ENCODE assay signal across 10 cellular contexts in the genomic region with DNA sequence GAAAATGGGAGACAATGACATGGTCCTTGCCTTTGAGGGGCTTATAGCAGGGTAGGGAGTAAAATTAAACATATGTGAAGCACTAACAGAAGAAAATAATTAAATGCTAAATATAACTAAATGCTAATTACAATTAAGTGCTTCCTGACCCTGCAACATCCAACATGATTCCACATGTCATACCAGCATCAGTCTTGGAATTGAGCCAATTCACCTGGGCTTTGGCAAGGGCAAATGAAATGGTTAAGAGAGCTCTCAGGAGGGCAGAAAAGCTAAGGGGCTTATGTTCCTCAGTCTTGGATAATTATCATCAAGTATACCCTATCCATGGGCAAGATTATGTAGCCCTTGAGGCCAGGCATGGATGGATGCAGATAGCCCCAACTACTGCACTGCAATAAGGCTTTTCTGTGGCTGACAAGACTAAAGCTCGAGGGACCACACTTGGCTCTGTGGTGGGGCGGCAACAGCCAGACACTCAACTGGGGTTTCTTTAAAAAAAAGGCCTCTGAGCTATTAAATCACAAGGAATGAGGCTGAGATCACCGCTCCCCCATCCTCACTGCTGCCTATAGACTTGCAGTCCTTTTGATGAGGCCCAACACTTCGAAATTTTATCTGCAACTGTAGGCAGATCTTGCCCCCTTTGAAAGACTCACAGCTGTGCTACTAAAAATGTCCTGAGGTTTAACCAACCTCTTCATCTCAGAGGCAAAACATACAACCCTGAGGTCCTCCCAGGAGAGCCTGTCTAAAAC. TPM values are rescaled to one million over a fixed set of nuclear protein-coding genes. Genes with fewer than 3 reads are reported as not detected.
DNase-seq lines count a peak whose midpoint lies in the region; ATAC-seq and TF ChIP-seq lines count a peak whose summit lies in the region.
"Had no signal": no experiment of that assay in that cellular context is flagged by ENCODE, and none has a peak within 500 bp of the region (broad histone marks: within the 10 kb centered on the region; RNA-seq: fewer than 3 reads in every experiment).

No MANE protein-coding gene starts in this region.

- H3K79me2 ChIP-seq in Karpas-422 (ENCODE audit: low read length) = no peaks in the 10 kb centered on the region

- H3K4me2 ChIP-seq in Karpas-422 (ENCODE audit: low read depth, low read length, poor library complexity, severe bottlenecking) = peak overlapping the region; percentile 76

- H3K27ac Mint-ChIP-seq in MCF 10A (ENCODE audit: low read depth, unreplicated experiment) = no peak overlapping the region

- peaks cover 48% of the 10 kb centered on the region for H3K4me1 ChIP-seq in A673 (ENCODE audit: insufficient read depth, low read length, poor library complexity, severe bottlenecking)
- peaks cover 60% of the 10 kb centered on the region for H3K4me1 ChIP-seq in Karpas-422 (ENCODE audit: low read length)
- peaks cover 10 to 37% of the 10 kb centered on the region in 2 donors for H3K4me1 ChIP-seq in lung (ENCODE audit: control insufficient read depth in 2 of 2, insufficient read depth in 2 of 2, low read length in 2 of 2)

- H3K9me3 Mint-ChIP-seq in MCF 10A (ENCODE audit: unreplicated experiment) = no peaks in the 10 kb centered on the region
- H3K9me3 Mint-ChIP-seq: endodermal cell had no signal

- H3K4me3 ChIP-seq in A673 (ENCODE audit: low read depth, low read length, poor library complexity, severe bottlenecking) (peak overlapping the region; percentile 51), Karpas-422 (ENCODE audit: low read length) (peak overlapping the region; percentile 52), lung (no peak overlapping the region)

- intact Hi-C loops in A673 (cut with micrococcal nuclease; ENCODE audit: unreplicated experiment) (no loop called here), MCF 10A (cut with micrococcal nuclease) (no loop called here)

- H3K4me3 Mint-ChIP-seq in MCF 10A (ENCODE audit: unreplicated experiment) = no peak overlapping the region
- H3K4me3 Mint-ChIP-seq: endodermal cell had no signal

- POLR2A ChIA-PET in A673 (lab: Charles Lee; ENCODE audit: low non-redundant PET) = no interaction called here
- POLR2A ChIA-PET in MCF 10A (lab: Yijun Ruan, JAX) = interaction anchor here (0.6 to 10.0 kb wide), 11 partner anchors 7 to 139 kb away, joined by 3 to 282 read pairs (median 9); partner anchors contain the start of genes ANAPC15, LRRC51 and NUMA1

- BruUV-seq in A673 (replicated peaks; lab: Mats Ljungman, UMichigan) (no TSS peak), MCF 10A (replicated peaks; lab: Mats Ljungman, UMichigan) (no TSS peak)

- no peak overlapping the region for H3K9ac ChIP-seq in Karpas-422 (ENCODE audit: low read length)

- ATAC-seq in lung (ENCODE audit: insufficient read depth, low FRiP score) (no peak), GM19463 (IDR thresholded peaks at IDR 0.05; ENCODE audit: unreplicated experiment) (no peak)

- CTCF ChIA-PET in A673 (lab: Charles Lee) (interaction anchor here (0.6 to 1.0 kb wide), 3 partner anchors 12 to 176 kb away, joined by 3 to 4 read pairs (median 3); no protein-coding TSS in a partner anchor), MCF 10A (lab: Yijun Ruan, JAX) (interaction anchor here (0.6 to 4.6 kb wide), 9 partner anchors 11 to 411 kb away, joined by 3 to 81 read pairs (median 4); no protein-coding TSS in a partner anchor)

- peaks cover 73% of the 10 kb centered on the region for H4K20me1 ChIP-seq in Karpas-422 (ENCODE audit: insufficient read depth, low read depth, low read length)

- peaks cover 49% of the 10 kb centered on the region for H3K36me3 Mint-ChIP-seq in MCF 10A (ENCODE audit: insufficient read depth, unreplicated experiment)

- no peak for DNase-seq in A673 (ENCODE audit: low spot score)
- DNase-seq in Karpas-422 = peak; percentile 93
- peak; percentile 47 for DNase-seq in MCF 10A (ENCODE audit: unreplicated experiment)
- DNase-seq in lung (ENCODE audit: low spot score) = no peak
- no peak for DNase-seq in islet precursor cell
- DNase-seq in OCI-M2 (lab: John Stamatoyannopoulos, UW; ENCODE audit: unreplicated experiment) = no peak
- no peak for DNase-seq in GM10266 (ENCODE audit: extremely low spot score)
- DNase-seq: endodermal cell, SHP77 treated with DMSO at 0.1 percent for 48 hours had no signal

- H3K27ac ChIP-seq in A673 (ENCODE audit: low read depth, low read length, poor library complexity, severe bottlenecking) (peak overlapping the region; percentile 90), Karpas-422 (ENCODE audit: low read length) (peak overlapping the region; percentile 55), lung (ENCODE audit: low read depth in 1 of 2, low read length in 1 of 2) (peak overlapping the region; percentile 91 to 100)

- H3K9me2 ChIP-seq in Karpas-422 (replicated peaks; ENCODE audit: insufficient read depth, low read length) = no peaks in the 10 kb centered on the region

- H3K27me3 ChIP-seq in A673 (replicated peaks; ENCODE audit: insufficient read depth, low read depth, low read length, poor library complexity) = no peaks in the 10 kb centered on the region
- 0 out of 2 replicates have a peak, but pooled peaks cover 2% of the 10 kb centered on the region for H3K27me3 ChIP-seq in Karpas-422 (ENCODE audit: low read length)
- H3K27me3 ChIP-seq in lung (ENCODE audit: control insufficient read depth, insufficient read depth) = no peaks in the 10 kb centered on the region

- H3K9me3 ChIP-seq in A673 (ENCODE audit: low read depth, low read length, poor library complexity, severe bottlenecking) (no peaks in the 10 kb centered on the region), Karpas-422 (ENCODE audit: low read length) (no peaks in the 10 kb centered on the region), lung (ENCODE audit: control insufficient read depth in 2 of 2, insufficient read depth in 1 of 2, low read length in 1 of 2) (no peaks in the 10 kb centered on the region)

- H3K36me3 ChIP-seq in A673 (ENCODE audit: insufficient read depth, low read length, poor library complexity, severe bottlenecking) (peaks cover 30% of the 10 kb centered on the region), Karpas-422 (ENCODE audit: insufficient read depth, low read length) (no peaks in the 10 kb centered on the region), lung (ENCODE audit: control insufficient read depth in 2 of 2, insufficient read depth in 2 of 2, low read length in 2 of 2) (peaks cover 10 to 15% of the 10 kb centered on the region in 2 donors)

- H3K27me3 Mint-ChIP-seq in MCF 10A (ENCODE audit: insufficient read depth, unreplicated experiment) = no peaks in the 10 kb centered on the region

- 53 to 71% methylated on average over 4 of the region's 4 CpGs for WGBS in lung, 2 donors

- TF ChIP-seq CTCF in A673 (conservative IDR thresholded peaks at IDR 0.05; ENCODE audit: low read depth, low read length) (no peak), MCF 10A (IDR thresholded peaks at IDR 0.05; ENCODE audit: unreplicated experiment) (no peak), lung (IDR thresholded peaks at IDR 0.05; ENCODE audit: control extremely low read depth, extremely low read depth) (no peak), GM10266 (IDR thresholded peaks at IDR 0.05; ENCODE audit: control insufficient read depth, insufficient read depth, low read depth, missing control alignments) (no peak)

- H3K4me1 Mint-ChIP-seq in MCF 10A (ENCODE audit: insufficient read depth, unreplicated experiment) = peaks cover 21% of the 10 kb centered on the region

- H2AFZ ChIP-seq in Karpas-422 (ENCODE audit: low read length) = no peak overlapping the region

RNA-seq across cellular contexts. Expression of gene IL18BP, which starts 39.0 kb away (rescaled TPM):
- total RNA-seq in A673 (2021) = 10.6 and 12.2 TPM in 2 replicates
- total RNA-seq in Karpas-422 (2014; rRNA removed; shearing (Covaris generic); ENCODE audit: low replicate concordance) = 5.4 and 6.2 TPM in 2 replicates
- 5.1 and 8.2 TPM in 2 replicates for total RNA-seq in MCF 10A (2022)
- total RNA-seq in lung = 10 to 100 TPM in 1 of 2 donors, 1 to 10 TPM in 1; 8.6 to 24.8 TPM
- polyA plus RNA-seq in lung = 10 to 100 TPM; 15.4 to 38.6 TPM

RNA-seq across cellular contexts. Expression of gene NUMA1, which starts 42.6 kb away (rescaled TPM):
- total RNA-seq in A673 (2021) (216 and 231 TPM in 2 replicates), MCF 10A (2022) (109 and 113 TPM in 2 replicates), lung (100 to 1,000 TPM; 161 to 277 TPM)
- total RNA-seq in Karpas-422 (2014; rRNA removed; shearing (Covaris generic); ENCODE audit: low replicate concordance) = 29.0 and 45.3 TPM in 2 replicates
- polyA plus RNA-seq in lung = 100 to 1,000 TPM in 1 of 2 donors, 10 to 100 TPM in 1; 79.9 to 166 TPM

RNA-seq across cellular contexts. Expression of gene LRRC51, which starts 42.9 kb away (rescaled TPM):
- total RNA-seq in A673 (2021) = 13.9 and 16.7 TPM in 2 replicates
- 2.3 and 4.6 TPM in 2 replicates for total RNA-seq in Karpas-422 (2014; rRNA removed; shearing (Covaris generic); ENCODE audit: low replicate concordance)
- total RNA-seq in MCF 10A (2022) = 9.3 and 9.5 TPM in 2 replicates
- 10 to 100 TPM; 28.7 to 29.6 TPM for total RNA-seq in lung
- 10 to 100 TPM; 10.4 to 10.9 TPM for polyA plus RNA-seq in lung

Comparison
In these comparisons a context has a peak if more than half of its experiments do, and no peak if none do; other contexts are left out.
1. DNase-seq: peak in Karpas-422 (single experiment) and MCF 10A (single experiment); none in A673 (single experiment), lung (single experiment), islet precursor cell (single experiment), OCI-M2 (single experiment) and GM10266 (single experiment).
2. Peak in every context shown above with its lines, with median percentiles within 50 percentile points of each other: H3K27ac ChIP-seq.